1 cellular context compared by ENCODE assay signal in genomic region chr3:155891341-155891740, GRCh38.
A peak's percentile ranks its signal among the peaks of the same experiment; 100 is the strongest.
TF ChIP-seq lines count a peak whose summit lies in the region.

No MANE protein-coding gene starts in this region.

TF ChIP-seq in K562, 482 proteins besides CTCF, POLR2A, EP300 and RAD21:
- TF ChIP-seq CSDE1 (IDR thresholded peaks at IDR 0.05) (0 out of 4 replicates have a peak, but pooled peaks of 1 of the 2 experiments have one; percentile 59), CXXC5 (CRISPR knock-in tag; IDR thresholded peaks at IDR 0.05) (peak; percentile 14; the same call in 1 of the 2 replicates), GABPA (tag; conservative IDR thresholded peaks at IDR 0.05; ENCODE audit: low read depth) (0 out of 2 replicates have a peak, but pooled peaks have one; percentile 22), STAG1 (CRISPR knock-in tag; IDR thresholded peaks at IDR 0.05; ENCODE audit: borderline replicate concordance) (no peak)
TF ChIP-seq in K562: peak in this region for 3.
